Comparison of ENCODE assay signal across 18 cellular contexts in the genomic region with DNA sequence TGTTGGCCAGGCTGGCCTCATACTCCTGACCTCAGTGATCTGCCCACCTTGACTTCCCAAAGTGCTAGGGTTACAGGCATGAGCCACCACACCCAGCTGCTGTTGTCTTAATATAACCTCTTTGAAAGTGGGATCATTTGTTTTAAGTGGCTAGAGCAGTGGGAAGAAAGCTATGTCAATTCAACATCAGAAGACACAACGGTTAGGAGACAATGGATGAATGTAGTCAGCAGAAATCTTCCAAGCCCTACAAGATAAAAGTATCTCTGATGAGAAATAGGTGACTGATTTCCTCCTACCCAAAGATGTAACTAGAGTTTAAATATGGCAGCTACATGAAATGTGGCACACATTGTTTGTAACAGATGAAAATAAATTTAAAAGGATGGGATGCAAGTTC.
"Had no signal": no experiment of that assay in that cellular context is flagged by ENCODE, and none has a peak within 500 bp of the region (broad histone marks: within the 10 kb centered on the region; RNA-seq: fewer than 3 reads in every experiment).

No MANE protein-coding gene starts in this region.

- DNase-seq: effector CD4-positive, alpha-beta T cell; endodermal cell; heart left ventricle; hippocampal formation; naive thymus-derived CD8-positive, alpha-beta T cell; nucleus accumbens; ovary; sigmoid colon; small intestine; stimulated activated CD4-positive, alpha-beta T cell treated with anti-CD3 and anti-CD28 coated beads, Interleukin-12 subunit alpha, Interleukin-12 subunit beta, amount 100 ng/mL, for 4 hours; stimulated activated naive CD4-positive, alpha-beta T cell treated with Interleukin-2 at 50 U/mL for 16 hours; thyroid gland had no signal

- H3K36me3 ChIP-seq: ovary had no signal

- H3K4me1 Mint-ChIP-seq: endodermal cell, neural progenitor cell had no signal

- H3K4me1 ChIP-seq: neural progenitor cell, right atrium auricular region, sigmoid colon, suprapubic skin, thyroid gland had no signal

- H3K9me3 ChIP-seq: ovary, right atrium auricular region, sigmoid colon, suprapubic skin, thyroid gland had no signal

- ATAC-seq: heart left ventricle; left lobe of liver; naive thymus-derived CD8-positive, alpha-beta T cell had no signal

- H3K27ac Mint-ChIP-seq: endodermal cell, neural progenitor cell, type B pancreatic cell had no signal

- H3K4me3 Mint-ChIP-seq: endodermal cell; naive thymus-derived CD8-positive, alpha-beta T cell; neural progenitor cell; type B pancreatic cell had no signal

- H3K4me3 ChIP-seq: coronary artery, heart left ventricle, neural progenitor cell, ovary, right atrium auricular region, sigmoid colon, suprapubic skin, thyroid gland had no signal

- H3K27ac ChIP-seq: coronary artery, heart left ventricle, neural progenitor cell, ovary, right atrium auricular region, sigmoid colon, suprapubic skin, thyroid gland had no signal

- H3K27me3 ChIP-seq: heart left ventricle, neural progenitor cell, ovary, right atrium auricular region, sigmoid colon, suprapubic skin, thyroid gland had no signal

- H3K4me2 ChIP-seq: neural progenitor cell had no signal

- H2AFZ ChIP-seq: neural progenitor cell had no signal

- H3K9me3 Mint-ChIP-seq: type B pancreatic cell had no signal

- H3K27me3 Mint-ChIP-seq: naive thymus-derived CD8-positive, alpha-beta T cell; type B pancreatic cell had no signal
